Comparison of ENCODE assay signal across 21 cellular contexts in the genomic region with DNA sequence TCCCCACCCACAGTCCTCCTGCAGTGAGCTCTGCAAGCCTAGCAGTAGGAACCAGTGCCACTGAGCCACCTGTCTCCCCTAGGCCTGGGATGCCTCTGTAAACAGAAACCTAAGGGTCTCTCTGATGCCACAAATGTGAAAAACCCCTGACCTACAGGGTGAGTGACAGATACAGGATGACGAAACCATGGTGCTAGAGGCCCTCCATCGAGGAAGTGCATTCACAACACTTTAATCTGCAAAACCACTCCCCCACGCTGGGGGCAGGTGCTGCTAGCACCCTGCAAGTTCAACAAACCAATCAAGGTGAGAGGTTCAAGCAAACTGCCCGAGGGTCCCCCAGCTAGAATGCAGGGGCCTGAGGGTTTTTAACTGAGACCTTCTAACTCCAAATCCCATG. TPM values are rescaled to one million over a fixed set of nuclear protein-coding genes. Genes with fewer than 3 reads are reported as not detected.
A peak's percentile ranks its signal among the peaks of the same experiment; 100 is the strongest.
DNase-seq lines count a peak whose midpoint lies in the region; ATAC-seq, FAIRE-seq and TF ChIP-seq lines count a peak whose summit lies in the region.
"Had no signal": no experiment of that assay in that cellular context is flagged by ENCODE, and none has a peak within 500 bp of the region (broad histone marks: within the 10 kb centered on the region; RNA-seq: fewer than 3 reads in every experiment).

No MANE protein-coding gene starts in this region.

- no peak for FAIRE-seq in HTR-8/SVneo (lab: Jason Lieb, UNC)

- POLR2A ChIA-PET in activated CD8-positive, alpha-beta T cell treated with anti-CD3 and anti-CD28 coated beads, Interleukin-2, amount 10 ng/mL, durations not matched to agents 7 days and 5 days (lab: Charles Lee) = no interaction called here
- POLR2A ChIA-PET in GM10248 (lab: Yijun Ruan, JAX) = no interaction called here

- intact Hi-C loops in activated CD4-positive, alpha-beta T cell treated with anti-CD3 and anti-CD28 coated beads, Interleukin-2, amount 10 ng/mL, durations not matched to agents 24 days and 14 days (cut with micrococcal nuclease) = loop anchor here (5.0 kb wide), 1 partner anchor 88 kb away; no protein-coding TSS in a partner anchor
- intact Hi-C loops in natural killer cell (cut with micrococcal nuclease) = no loop called here

- peaks cover 13% of the 10 kb centered on the region for H3K9me3 Mint-ChIP-seq in activated CD4-positive, alpha-beta T cell treated with anti-CD3 and anti-CD28 coated beads, Interleukin-2, amount 10 ng/mL, durations not matched to agents 24 days and 14 days
- H3K9me3 Mint-ChIP-seq in activated CD8-positive, alpha-beta T cell treated with anti-CD3 and anti-CD28 coated beads, Interleukin-2, amount 10 ng/mL, durations not matched to agents 7 days and 5 days (ENCODE audit: insufficient read depth) = peaks cover 8% of the 10 kb centered on the region
- peaks cover 0 to 8% of the 10 kb centered on the region in 2 donors for H3K9me3 Mint-ChIP-seq in natural killer cell

- no peak for TF ChIP-seq CTCF in natural killer cell (IDR thresholded peaks at IDR 0.05)
- no peak for TF ChIP-seq CTCF in GM10248 (IDR thresholded peaks at IDR 0.05; ENCODE audit: control extremely low read depth, extremely low read depth, low read depth, missing control alignments)

- H3K4me3 Mint-ChIP-seq in activated CD4-positive, alpha-beta T cell treated with anti-CD3 and anti-CD28 coated beads, Interleukin-2, amount 10 ng/mL, durations not matched to agents 24 days and 14 days = no peak overlapping the region
- no peak overlapping the region for H3K4me3 Mint-ChIP-seq in activated CD8-positive, alpha-beta T cell treated with anti-CD3 and anti-CD28 coated beads, Interleukin-2, amount 10 ng/mL, durations not matched to agents 7 days and 5 days
- no peak overlapping the region for H3K4me3 Mint-ChIP-seq in natural killer cell
- H3K4me3 Mint-ChIP-seq: CD14-positive monocyte had no signal

- no peak for ATAC-seq in activated CD8-positive, alpha-beta T cell treated with anti-CD3 and anti-CD28 coated beads, Interleukin-2, amount 10 ng/mL, durations not matched to agents 7 days and 5 days
- ATAC-seq in natural killer cell = peak in 2 of 3 donors; percentile 36 to 44
- ATAC-seq: HCT116 had no signal

- peaks cover 43% of the 10 kb centered on the region for H3K4me1 Mint-ChIP-seq in activated CD4-positive, alpha-beta T cell treated with anti-CD3 and anti-CD28 coated beads, Interleukin-2, amount 10 ng/mL, durations not matched to agents 24 days and 14 days
- H3K4me1 Mint-ChIP-seq in activated CD8-positive, alpha-beta T cell treated with anti-CD3 and anti-CD28 coated beads, Interleukin-2, amount 10 ng/mL, durations not matched to agents 7 days and 5 days (ENCODE audit: low read depth) = peaks cover 25% of the 10 kb centered on the region
- H3K4me1 Mint-ChIP-seq in natural killer cell = no peaks in the 10 kb centered on the region

- no peaks in the 10 kb centered on the region for H3K27me3 Mint-ChIP-seq in activated CD4-positive, alpha-beta T cell treated with anti-CD3 and anti-CD28 coated beads, Interleukin-2, amount 10 ng/mL, durations not matched to agents 24 days and 14 days
- H3K27me3 Mint-ChIP-seq in activated CD8-positive, alpha-beta T cell treated with anti-CD3 and anti-CD28 coated beads, Interleukin-2, amount 10 ng/mL, durations not matched to agents 7 days and 5 days (ENCODE audit: low read depth) = no peaks in the 10 kb centered on the region
- H3K27me3 Mint-ChIP-seq in natural killer cell (ENCODE audit: low read depth in 2 of 2) = peaks cover 0 to 3% of the 10 kb centered on the region in 2 donors

- peaks cover 23% of the 10 kb centered on the region for H3K36me3 Mint-ChIP-seq in activated CD4-positive, alpha-beta T cell treated with anti-CD3 and anti-CD28 coated beads, Interleukin-2, amount 10 ng/mL, durations not matched to agents 24 days and 14 days (ENCODE audit: low read depth)
- H3K36me3 Mint-ChIP-seq in activated CD8-positive, alpha-beta T cell treated with anti-CD3 and anti-CD28 coated beads, Interleukin-2, amount 10 ng/mL, durations not matched to agents 7 days and 5 days (ENCODE audit: low read depth) = peaks cover 9% of the 10 kb centered on the region
- H3K36me3 Mint-ChIP-seq in natural killer cell = no peaks in the 10 kb centered on the region

- no peak overlapping the region for H3K27ac Mint-ChIP-seq in activated CD4-positive, alpha-beta T cell treated with anti-CD3 and anti-CD28 coated beads, Interleukin-2, amount 10 ng/mL, durations not matched to agents 24 days and 14 days
- H3K27ac Mint-ChIP-seq in activated CD8-positive, alpha-beta T cell treated with anti-CD3 and anti-CD28 coated beads, Interleukin-2, amount 10 ng/mL, durations not matched to agents 7 days and 5 days = peak overlapping the region; percentile 25
- H3K27ac Mint-ChIP-seq in natural killer cell = no peak overlapping the region

- peak; percentile 59 for DNase-seq in activated CD4-positive, alpha-beta T cell treated with anti-CD3 and anti-CD28 coated beads, Interleukin-2, amount 10 ng/mL, durations not matched to agents 24 days and 14 days
- no peak for DNase-seq in activated CD4-positive, alpha-beta T cell treated with anti-CD3 and anti-CD28 coated beads for 48 hours
- peak; percentile 55 for DNase-seq in HuH-7 (ENCODE audit: low spot score)
- no peak for DNase-seq in activated CD8-positive, alpha-beta T cell treated with anti-CD3 and anti-CD28 coated beads, Interleukin-2, amount 10 ng/mL, durations not matched to agents 7 days and 5 days
- DNase-seq in natural killer cell = no peak
- no peak for DNase-seq in GM10248 (ENCODE audit: extremely low spot score)
- DNase-seq in CD1c-positive myeloid dendritic cell (ENCODE audit: extremely low spot score) = no peak
- DNase-seq in HTR-8/SVneo (ENCODE audit: insufficient read length, low spot score) = no peak
- DNase-seq: 8988T, COR-L47, DMS 273 treated with DMSO at 0.1 percent for 48 hours, DND-41, GOT3, NCI-H1417, NCI-H187 treated with DMSO at 0.1 percent for 48 hours, NCI-H2171, NCI-H446, NCI-H69, SHP77 had no signal

- CTCF ChIA-PET in activated CD8-positive, alpha-beta T cell treated with anti-CD3 and anti-CD28 coated beads, Interleukin-2, amount 10 ng/mL, durations not matched to agents 7 days and 5 days (lab: Charles Lee) = interaction anchor here (3.5 kb wide), 1 partner anchor 218 kb away, joined by 15 read pairs; no protein-coding TSS in a partner anchor
- CTCF ChIA-PET in GM10248 (lab: Yijun Ruan, JAX) = no interaction called here

RNA-seq across cellular contexts. Expression of a gene that starts 59.5 kb away (rescaled TPM):
- total RNA-seq in activated CD4-positive, alpha-beta T cell treated with anti-CD3 and anti-CD28 coated beads, Interleukin-2, amount 10 ng/mL, durations not matched to agents 24 days and 14 days = 63.3 and 66.9 TPM in 2 replicates
- total RNA-seq in activated CD8-positive, alpha-beta T cell treated with anti-CD3 and anti-CD28 coated beads, Interleukin-2, amount 10 ng/mL, durations not matched to agents 7 days and 5 days = 10 to 100 TPM; 15.5 to 16.5 TPM
- total RNA-seq in natural killer cell = 10 to 100 TPM in 1 of 3 donors, 1 to 10 TPM in 2; 2.7 to 14.5 (median 3.4) TPM

Comparison
In these comparisons a context has a peak if more than half of its experiments do, and no peak if none do; other contexts are left out.
1. DNase-seq: peak in activated CD4-positive, alpha-beta T cell treated with anti-CD3 and anti-CD28 coated beads, Interleukin-2, amount 10 ng/mL, durations not matched to agents 24 days and 14 days (single experiment) and HuH-7 (single experiment); none in activated CD4-positive, alpha-beta T cell treated with anti-CD3 and anti-CD28 coated beads for 48 hours (single experiment), activated CD8-positive, alpha-beta T cell treated with anti-CD3 and anti-CD28 coated beads, Interleukin-2, amount 10 ng/mL, durations not matched to agents 7 days and 5 days (single experiment), natural killer cell (single experiment), GM10248 (single experiment), CD1c-positive myeloid dendritic cell (single experiment) and HTR-8/SVneo (single experiment).